1 cellular context compared by ENCODE assay signal in genomic region chr12:26696613-26697092, GRCh38.
TF ChIP-seq lines count a peak whose summit lies in the region.

No MANE protein-coding gene starts in this region.

TF ChIP-seq in GM23338, 12 proteins besides CTCF, POLR2A, EP300 and RAD21 (continued from another document):
- TF ChIP-seq ETS1 (IDR thresholded peaks at IDR 0.05) (no peak), JUNB (IDR thresholded peaks at IDR 0.05; ENCODE audit: unreplicated experiment) (no peak), EZH2phosphoT487 (IDR thresholded peaks at IDR 0.05; ENCODE audit: unreplicated experiment) (no peak), CREB1 (CRISPR knock-in tag; IDR thresholded peaks at IDR 0.05; ENCODE audit: low read depth) (no peak), NANOG (IDR thresholded peaks at IDR 0.05; ENCODE audit: borderline replicate concordance) (no peak), REST (IDR thresholded peaks at IDR 0.05; ENCODE audit: unreplicated experiment) (no peak), POLR2AphosphoS5 (IDR thresholded peaks at IDR 0.05; ENCODE audit: low read depth) (no peak)
